20 cellular contexts compared by ENCODE assay signal in genomic region chr11:112903310-112903709, GRCh38. TPM values are rescaled to one million over a fixed set of nuclear protein-coding genes. Genes with fewer than 3 reads are reported as not detected.
DNase-seq lines count a peak whose midpoint lies in the region; ATAC-seq, FAIRE-seq and TF ChIP-seq lines count a peak whose summit lies in the region.
"Had no signal": no experiment of that assay in that cellular context is flagged by ENCODE, and none has a peak within 500 bp of the region (broad histone marks: within the 10 kb centered on the region; RNA-seq: fewer than 3 reads in every experiment).

No MANE protein-coding gene starts in this region.

- intact Hi-C loops in sigmoid colon (cut with DNase I) (no loop called here), testis (cut with DNase I; ENCODE audit: low total_unique reads) (no loop called here)

- H3K9me3 Mint-ChIP-seq in activated T-cell treated with anti-CD3 and anti-CD28 coated beads, Interleukin-2, amount 50 U/mL, for 72 hours, result peaks cover 2 to 3% of the 10 kb centered on the region in 2 donors
- H3K9me3 Mint-ChIP-seq: immature natural killer cell had no signal

- H3K4me1 Mint-ChIP-seq in T-helper 17 cell, result no peaks in the 10 kb centered on the region
- no peaks in the 10 kb centered on the region for H3K4me1 Mint-ChIP-seq in activated T-cell treated with anti-CD3 and anti-CD28 coated beads, Interleukin-2, amount 50 U/mL, for 72 hours (ENCODE audit: low read depth)
- H3K4me1 Mint-ChIP-seq: IgD-negative memory B cell, immature natural killer cell had no signal

- no peaks in the 10 kb centered on the region for H3K36me3 ChIP-seq in sigmoid colon
- no peaks in the 10 kb centered on the region for H3K36me3 ChIP-seq in testis (ENCODE audit: low read depth, missing control alignments)
- H3K36me3 ChIP-seq: neutrophil, suprapubic skin had no signal

- TF ChIP-seq CTCF in sigmoid colon (IDR thresholded peaks at IDR 0.05), result no peak
- TF ChIP-seq CTCF in testis (IDR thresholded peaks at IDR 0.05), result no peak

- H3K27me3 ChIP-seq in sigmoid colon (no peaks in the 10 kb centered on the region), testis (no peaks in the 10 kb centered on the region)
- H3K27me3 ChIP-seq: suprapubic skin had no signal

- H3K4me3 ChIP-seq in sigmoid colon (no peak overlapping the region), testis (no peak overlapping the region)
- H3K4me3 ChIP-seq: coronary artery, suprapubic skin had no signal

- no peak overlapping the region for H3K27ac Mint-ChIP-seq in T-helper 17 cell
- H3K27ac Mint-ChIP-seq in activated T-cell treated with anti-CD3 and anti-CD28 coated beads, Interleukin-2, amount 50 U/mL, for 72 hours, result no peak overlapping the region
- H3K27ac Mint-ChIP-seq: IgD-negative memory B cell, immature natural killer cell, mesothelial cell of epicardium had no signal

- TF ChIP-seq POLR2A in sigmoid colon (IDR thresholded peaks at IDR 0.05) (no peak), testis (IDR thresholded peaks at IDR 0.05) (no peak)

- peaks cover 0 to 19% (median 13%) of the 10 kb centered on the region in 4 donors for H3K4me1 ChIP-seq in sigmoid colon
- H3K4me1 ChIP-seq in testis, result no peaks in the 10 kb centered on the region
- H3K4me1 ChIP-seq: suprapubic skin had no signal

- WGBS in sigmoid colon, 2 donors, result 69 to 75% methylated on average over 4 of the region's 4 CpGs
- WGBS in testis, 2 donors, result 41 to 45% methylated on average over 4 of the region's 4 CpGs

- H3K27ac ChIP-seq in sigmoid colon (no peak overlapping the region), testis (peak overlapping the region in 1 of 2 donors; percentile 7)
- H3K27ac ChIP-seq: coronary artery, epithelial cell of prostate, neutrophil, suprapubic skin had no signal

- H3K9me3 ChIP-seq in T-helper 17 cell (ENCODE audit: control insufficient read depth, low read length, poor library complexity, severe bottlenecking) (no peaks in the 10 kb centered on the region), sigmoid colon (no peaks in the 10 kb centered on the region), testis (no peaks in the 10 kb centered on the region)
- H3K9me3 ChIP-seq: neutrophil, suprapubic skin had no signal

- peak; percentile 93 for FAIRE-seq in frontal cortex (lab: Jason Lieb, UNC)

- ATAC-seq in T-helper 17 cell, result no peak
- no peak for ATAC-seq in activated T-cell treated with anti-CD3 and anti-CD28 coated beads, Interleukin-2, amount 50 U/mL, for 72 hours (replicated peaks in 1 of 2)

- no peak for TF ChIP-seq EP300 in sigmoid colon (IDR thresholded peaks at IDR 0.05)

- no peak overlapping the region for H3K4me3 Mint-ChIP-seq in T-helper 17 cell
- no peak overlapping the region for H3K4me3 Mint-ChIP-seq in activated T-cell treated with anti-CD3 and anti-CD28 coated beads, Interleukin-2, amount 50 U/mL, for 72 hours
- H3K4me3 Mint-ChIP-seq: IgD-negative memory B cell, immature natural killer cell, mesothelial cell of epicardium had no signal

- DNase-seq in DMS79 (lab: John Stamatoyannopoulos, UW), result peak; percentile 28
- DNase-seq in NCI-H446 treated with DMSO at 0.1 percent for 48 hours (lab: John Stamatoyannopoulos, UW), result peak; percentile 47
- peak in 1 of 2 donors; percentile 17 for DNase-seq in frontal cortex (ENCODE audit: low spot score in 2 of 2)
- DNase-seq in putamen (ENCODE audit: low spot score), result peak; percentile 94
- no peak for DNase-seq in T-helper 17 cell
- no peak for DNase-seq in activated T-cell treated with anti-CD3 and anti-CD28 coated beads, Interleukin-2, amount 50 U/mL, for 72 hours
- no peak for DNase-seq in sigmoid colon
- no peak for DNase-seq in testis
- DNase-seq: activated CD4-positive, alpha-beta T cell treated with anti-CD3 and anti-CD28 coated beads for 4 hours; activated gamma-delta T cell; aorta; immature natural killer cell; SHP77 treated with DMSO at 0.1 percent for 48 hours; stimulated activated CD4-positive, alpha-beta T cell treated with anti-CD3 and anti-CD28 coated beads, Interleukin-2, amount 100 ng/mL, for 48 hours had no signal

- H3K27me3 Mint-ChIP-seq in T-helper 17 cell, result peaks cover 6% of the 10 kb centered on the region
- peaks cover 6% of the 10 kb centered on the region for H3K27me3 Mint-ChIP-seq in activated T-cell treated with anti-CD3 and anti-CD28 coated beads, Interleukin-2, amount 50 U/mL, for 72 hours (ENCODE audit: low read depth)
- H3K27me3 Mint-ChIP-seq: IgD-negative memory B cell had no signal

- H3K36me3 Mint-ChIP-seq in T-helper 17 cell (ENCODE audit: low read depth), result no peaks in the 10 kb centered on the region
- no peaks in the 10 kb centered on the region for H3K36me3 Mint-ChIP-seq in activated T-cell treated with anti-CD3 and anti-CD28 coated beads, Interleukin-2, amount 50 U/mL, for 72 hours (ENCODE audit: insufficient read depth in 2 of 2)
- H3K36me3 Mint-ChIP-seq: IgD-negative memory B cell, immature natural killer cell, mesothelial cell of epicardium had no signal

RNA-seq across cellular contexts. Expression of gene NCAM1, which starts 57.9 kb away (rescaled TPM):
- total RNA-seq in frontal cortex (515 TPM), T-helper 17 cell (under 1 TPM; 0.40 to 0.44 TPM), sigmoid colon (100 to 1,000 TPM in 1 of 4 donors, 10 to 100 TPM in 3; 64.2 to 124 (median 90.4) TPM), testis (10 to 100 TPM; 13.8 to 33.3 TPM)
- under 1 TPM in 1 of 2 donors, not detected in 1; 0.60 TPM for total RNA-seq in activated T-cell treated with anti-CD3 and anti-CD28 coated beads, Interleukin-2, amount 50 U/mL, for 72 hours
- polyA plus RNA-seq in sigmoid colon (1 to 10 TPM in 2 of 3 donors, under 1 TPM in 1; 0.46 to 9.7 (median 7.2) TPM), testis (ENCODE audit: insufficient read depth, low read depth, low replicate concordance) (12.3 TPM)
- polyA plus RNA-seq: IgD-negative memory B cell had no signal

Comparison
In these comparisons a context has a peak if more than half of its experiments do, and no peak if none do; other contexts are left out.
1. DNase-seq: peak in DMS79 (single experiment), NCI-H446 treated with DMSO at 0.1 percent for 48 hours (single experiment) and putamen (single experiment); none in T-helper 17 cell (0 of 3), activated T-cell treated with anti-CD3 and anti-CD28 coated beads, Interleukin-2, amount 50 U/mL, for 72 hours (0 of 2), sigmoid colon (single experiment) and testis (single experiment).
2. RNA of gene NCAM1, which starts 57.9 kb away (total RNA-seq): 515 TPM in frontal cortex (single experiment), 64.2 to 124 TPM in sigmoid colon and 13.8 to 33.3 TPM in testis; 0.60 TPM in activated T-cell treated with anti-CD3 and anti-CD28 coated beads, Interleukin-2, amount 50 U/mL, for 72 hours and 0.40 to 0.44 TPM in T-helper 17 cell; every median in the first group is over 4 times any median in the second.